ENCODE assay signal across 24 cellular contexts in the genomic region with DNA sequence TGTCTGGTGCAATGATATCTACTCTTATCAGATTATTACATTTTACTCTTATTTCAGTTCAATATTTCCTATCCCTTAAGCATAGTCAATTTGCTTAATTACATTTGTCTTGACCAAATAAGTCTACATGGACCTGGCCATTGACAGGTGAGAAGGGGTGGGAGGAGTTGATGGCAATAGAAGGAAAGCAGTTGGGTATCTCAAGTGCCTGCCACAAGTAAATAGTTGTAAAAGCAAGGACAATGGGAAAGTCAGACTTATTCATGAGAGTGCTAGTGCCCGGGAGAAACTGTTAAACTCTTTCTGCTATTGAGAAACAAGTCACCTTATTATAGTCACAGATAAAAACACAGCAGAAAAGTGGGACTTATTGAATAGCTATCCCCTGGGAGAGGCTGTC. TPM values are rescaled to one million over a fixed set of nuclear protein-coding genes. Genes with fewer than 3 reads are reported as not detected.
"Had no signal": no experiment of that assay in that cellular context is flagged by ENCODE, and none has a peak within 500 bp of the region (broad histone marks: within the 10 kb centered on the region; RNA-seq: fewer than 3 reads in every experiment).

No MANE protein-coding gene starts in this region.

- H3K27ac Mint-ChIP-seq: activated CD4-positive, alpha-beta memory T cell treated with anti-CD3 and anti-CD28 coated beads for 36 hours; activated CD4-positive, alpha-beta T cell treated with anti-CD3 and anti-CD28 coated beads, Interleukin-2, amount 10 ng/mL, durations not matched to agents 24 days and 14 days; activated naive CD4-positive, alpha-beta T cell treated with anti-CD3 and anti-CD28 coated beads for 36 hours; activated naive CD8-positive, alpha-beta T cell treated with anti-CD3 and anti-CD28 coated beads for 36 hours; activated T-helper 1 cell treated with anti-CD3 and anti-CD28 coated beads, Interleukin-12 subunit alpha, Interleukin-12 subunit beta, Interleukin-2, Interleukin-4 antibody, amounts not matched to agents 30 ng/mL and 10 ng/mL and 1 ng/mL, durations not matched to agents 14 hours and 24 hours and 36 hours; brain; nephron had no signal

- H3K9me3 Mint-ChIP-seq: activated CD4-positive, alpha-beta T cell treated with anti-CD3 and anti-CD28 coated beads, Interleukin-2, amount 10 ng/mL, durations not matched to agents 24 days and 14 days; activated naive CD4-positive, alpha-beta T cell treated with anti-CD3 and anti-CD28 coated beads for 36 hours; activated naive CD8-positive, alpha-beta T cell treated with anti-CD3 and anti-CD28 coated beads for 36 hours; activated T-helper 1 cell treated with anti-CD3 and anti-CD28 coated beads, Interleukin-12 subunit alpha, Interleukin-12 subunit beta, Interleukin-2, Interleukin-4 antibody, amounts not matched to agents 30 ng/mL and 10 ng/mL and 1 ng/mL, durations not matched to agents 14 hours and 24 hours and 36 hours; nephron had no signal

- H3K4me3 Mint-ChIP-seq: activated CD4-positive, alpha-beta memory T cell treated with anti-CD3 and anti-CD28 coated beads for 36 hours; activated CD4-positive, alpha-beta T cell treated with anti-CD3 and anti-CD28 coated beads, Interleukin-2, amount 10 ng/mL, durations not matched to agents 24 days and 14 days; activated naive CD4-positive, alpha-beta T cell treated with anti-CD3 and anti-CD28 coated beads for 36 hours; activated naive CD8-positive, alpha-beta T cell treated with anti-CD3 and anti-CD28 coated beads for 36 hours; activated T-helper 1 cell treated with anti-CD3 and anti-CD28 coated beads, Interleukin-12 subunit alpha, Interleukin-12 subunit beta, Interleukin-2, Interleukin-4 antibody, amounts not matched to agents 30 ng/mL and 10 ng/mL and 1 ng/mL, durations not matched to agents 14 hours and 24 hours and 36 hours; brain; nephron had no signal

- ATAC-seq: left lung had no signal

- H3K4me1 Mint-ChIP-seq: activated CD4-positive, alpha-beta T cell treated with anti-CD3 and anti-CD28 coated beads, Interleukin-2, amount 10 ng/mL, durations not matched to agents 24 days and 14 days; activated naive CD8-positive, alpha-beta T cell treated with anti-CD3 and anti-CD28 coated beads for 36 hours; brain had no signal

- DNase-seq: activated CD4-positive, alpha-beta memory T cell treated with anti-CD3 and anti-CD28 coated beads for 36 hours; activated CD4-positive, alpha-beta T cell treated with anti-CD3 and anti-CD28 coated beads, Interleukin-2, amount 10 ng/mL, durations not matched to agents 24 days and 14 days; activated CD4-positive, CD25-positive, alpha-beta regulatory T cell treated with anti-CD3 and anti-CD28 coated beads, Interleukin-2, amount 50 U/mL, for 72 hours; activated CD8-positive, alpha-beta memory T cell treated with anti-CD3 and anti-CD28 coated beads, Interleukin-2, amount 50 U/mL, for 4 hours; activated effector memory CD4-positive, alpha-beta T cell treated with anti-CD3 and anti-CD28 coated beads, Interleukin-2, amount 50 U/mL, for 16 hours; activated naive CD4-positive, alpha-beta T cell treated with anti-CD3 and anti-CD28 coated beads for 36 hours; activated naive CD8-positive, alpha-beta T cell treated with anti-CD3 and anti-CD28 coated beads for 36 hours; activated T-cell treated with anti-CD3 and anti-CD28 coated beads, Interleukin-2, amount 50 U/mL, for 1 hour; adrenal gland; aorta; cerebellar nuclear complex; colonic mucosa; effector CD8-positive, alpha-beta T cell; left lung; posterior cingulate gyrus; right cardiac atrium; stimulated activated CD4-positive, alpha-beta T cell treated with anti-CD3 and anti-CD28 coated beads, Interleukin-15, amount 100 ng/mL, for 24 hours; stimulated activated CD4-positive, alpha-beta T cell treated with anti-CD3 and anti-CD28 coated beads, Interleukin-2, amount 100 ng/mL, for 24 hours; stimulated activated naive CD4-positive, alpha-beta T cell had no signal

- H3K36me3 Mint-ChIP-seq: activated CD4-positive, alpha-beta memory T cell treated with anti-CD3 and anti-CD28 coated beads for 36 hours; activated naive CD8-positive, alpha-beta T cell treated with anti-CD3 and anti-CD28 coated beads for 36 hours; brain had no signal

- H3K27me3 Mint-ChIP-seq: activated CD4-positive, alpha-beta memory T cell treated with anti-CD3 and anti-CD28 coated beads for 36 hours; activated CD4-positive, alpha-beta T cell treated with anti-CD3 and anti-CD28 coated beads, Interleukin-2, amount 10 ng/mL, durations not matched to agents 24 days and 14 days; activated naive CD8-positive, alpha-beta T cell treated with anti-CD3 and anti-CD28 coated beads for 36 hours; brain had no signal

RNA-seq across cellular contexts. Expression of gene HGF, which starts 32.4 kb away (rescaled TPM):
- total RNA-seq: activated CD4-positive, alpha-beta memory T cell treated with anti-CD3 and anti-CD28 coated beads for 36 hours; activated CD4-positive, alpha-beta T cell treated with anti-CD3 and anti-CD28 coated beads, Interleukin-2, amount 10 ng/mL, durations not matched to agents 24 days and 14 days; activated CD8-positive, alpha-beta memory T cell treated with anti-CD3 and anti-CD28 coated beads for 36 hours; activated naive CD4-positive, alpha-beta T cell treated with anti-CD3 and anti-CD28 coated beads for 36 hours; activated naive CD8-positive, alpha-beta T cell treated with anti-CD3 and anti-CD28 coated beads for 36 hours; activated T-helper 1 cell treated with anti-CD3 and anti-CD28 coated beads, Interleukin-12 subunit alpha, Interleukin-12 subunit beta, Interleukin-2, Interleukin-4 antibody, amounts not matched to agents 30 ng/mL and 10 ng/mL and 1 ng/mL, durations not matched to agents 14 hours and 24 hours and 36 hours; epithelial cell of proximal tubule had no signal
